In genomic region chr19:42471554-42472249, GRCh38 we compare ENCODE assay signal across 1 cellular context.
TF ChIP-seq lines count a peak whose summit lies in the region.

No MANE protein-coding gene starts in this region.

TF ChIP-seq in HepG2, 621 proteins besides CTCF, POLR2A, EP300 and RAD21:
- TF ChIP-seq TARDBP (CRISPR knock-in tag; IDR thresholded peaks at IDR 0.05), result no peak
- TF ChIP-seq GLI4 (CRISPR knock-in tag; IDR thresholded peaks at IDR 0.05; ENCODE audit: borderline replicate concordance), result no peak
- no peak for TF ChIP-seq NRL (CRISPR knock-in tag; IDR thresholded peaks at IDR 0.05; ENCODE audit: borderline replicate concordance)
- TF ChIP-seq ELF3 (CRISPR knock-in tag; IDR thresholded peaks at IDR 0.05), result no peak
